In the genomic region with DNA sequence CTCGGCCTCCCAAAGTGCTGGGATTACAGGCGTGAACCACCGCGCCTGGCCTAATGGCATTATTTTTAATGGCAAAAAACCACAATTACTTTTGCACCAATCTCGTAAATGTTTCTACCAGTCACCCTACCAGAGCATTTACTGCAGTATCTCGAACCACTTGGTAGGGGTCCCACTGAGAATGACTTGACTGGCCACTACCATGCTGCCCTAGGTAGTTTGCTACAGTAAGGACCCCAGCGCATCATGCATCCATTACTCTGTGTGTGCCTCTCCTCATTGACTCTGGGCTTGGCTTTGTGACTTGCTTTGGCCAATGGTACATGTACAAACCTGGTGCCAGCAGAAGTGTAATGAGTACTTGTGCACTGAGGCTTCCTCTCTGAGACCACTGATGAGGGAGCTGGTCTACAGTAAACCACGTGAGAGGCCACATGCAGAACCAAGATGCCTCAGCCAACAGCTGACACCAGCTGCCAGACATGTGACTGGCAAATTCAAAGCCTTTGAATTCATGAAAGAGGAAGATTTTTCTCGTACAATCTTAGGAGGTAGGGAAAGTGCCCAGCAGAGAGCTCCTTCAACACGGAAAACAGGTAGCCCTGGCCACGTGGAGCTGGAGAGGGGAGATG, we compare ENCODE assay signal across 1 cellular context.
TF ChIP-seq lines count a peak whose summit lies in the region.

No MANE protein-coding gene starts in this region.

TF ChIP-seq in WTC11, 78 proteins besides CTCF, POLR2A, EP300 and RAD21 (continued from another document):
- no peak for TF ChIP-seq AR (CRISPR knock-in tag; IDR thresholded peaks at IDR 0.05)
- TF ChIP-seq FOXP1 (CRISPR knock-in tag; IDR thresholded peaks at IDR 0.05; ENCODE audit: borderline replicate concordance), result no peak
- no peak for TF ChIP-seq ZNF317 (CRISPR knock-in tag; IDR thresholded peaks at IDR 0.05; ENCODE audit: borderline replicate concordance, low read depth)
- no peak for TF ChIP-seq ZNF532 (CRISPR knock-in tag; IDR thresholded peaks at IDR 0.05; ENCODE audit: borderline replicate concordance)
TF ChIP-seq in WTC11: peak in this region for 0.
